ENCODE assay signal across 22 cellular contexts in the genomic region with DNA sequence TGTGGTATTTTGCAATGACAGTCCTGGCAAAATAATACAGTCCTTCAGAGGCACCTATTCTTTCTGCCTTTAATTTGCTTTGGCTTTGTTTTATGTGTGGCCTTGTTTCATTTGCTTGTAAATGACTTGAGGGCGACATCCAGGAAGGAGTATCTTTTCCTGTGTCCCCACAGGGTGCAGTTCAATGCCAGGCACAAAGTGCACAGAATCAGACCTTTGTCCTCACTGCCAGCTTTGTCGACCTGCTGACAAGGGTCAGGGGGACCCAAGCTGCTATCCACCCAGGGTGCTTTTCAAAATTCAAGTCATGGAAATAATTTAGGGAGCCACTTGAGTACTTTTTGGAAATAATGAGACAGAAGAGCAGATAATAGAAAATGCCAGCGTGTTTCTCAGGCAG. TPM values are rescaled to one million over a fixed set of nuclear protein-coding genes. Genes with fewer than 3 reads are reported as not detected.
"Had no signal": no experiment of that assay in that cellular context is flagged by ENCODE, and none has a peak within 500 bp of the region (broad histone marks: within the 10 kb centered on the region; RNA-seq: fewer than 3 reads in every experiment).

No MANE protein-coding gene starts in this region.

- FAIRE-seq: bronchial epithelial cell, endometrium had no signal

- H3K4me1 ChIP-seq: foreskin keratinocyte had no signal

- H3K4me3 ChIP-seq: SK-N-MC had no signal

- DNase-seq: activated CD4-positive, alpha-beta T cell treated with anti-CD3 and anti-CD28 coated beads, Interleukin-2, amount 10 ng/mL, durations not matched to agents 7 days and 5 days; activated CD4-positive, CD25-positive, alpha-beta regulatory T cell treated with anti-CD3 and anti-CD28 coated beads, Interleukin-2, amount 50 U/mL, for 72 hours; activated CD8-positive, alpha-beta T cell treated with anti-CD3 and anti-CD28 coated beads for 36 hours; activated naive CD4-positive, alpha-beta T cell treated with Interleukin-2 at 50 U/mL for 16 hours; activated naive CD8-positive, alpha-beta T cell treated with anti-CD3 and anti-CD28 coated beads, Interleukin-2, amount 10 ng/mL, durations not matched to agents 7 days and 5 days; amniotic stem cell; cortex of kidney; effector CD4-positive, alpha-beta T cell; erythroblast; foreskin keratinocyte; mesenchymal stem cell; stimulated activated CD4-positive, alpha-beta T cell treated with anti-CD3 and anti-CD28 coated beads, Interleukin-12 subunit alpha, Interleukin-12 subunit beta, amount 100 ng/mL, for 4 hours; stimulated activated CD4-positive, alpha-beta T cell treated with anti-CD3 and anti-CD28 coated beads, Interleukin-4, amount 100 ng/mL, for 4 hours; stimulated activated naive CD8-positive, alpha-beta T cell treated with anti-CD3 and anti-CD28 coated beads, Interleukin-15, Interleukin-2, amounts not matched to agents 100 U/mL and 50 U/mL, for 24 hours; SW 1271; T-helper 17 cell had no signal

- H3K27me3 ChIP-seq: foreskin keratinocyte had no signal

- ATAC-seq: activated CD8-positive, alpha-beta T cell treated with anti-CD3 and anti-CD28 coated beads for 36 hours; activated T-helper 17 cell treated with anti-CD3 and anti-CD28 coated beads, Interleukin-2, amount 50 U/mL, for 72 hours; foreskin keratinocyte; stimulated activated naive CD8-positive, alpha-beta T cell treated with anti-CD3 and anti-CD28 coated beads, Interleukin-15, Interleukin-2, amounts not matched to agents 100 U/mL and 50 U/mL, for 24 hours; T-helper 17 cell had no signal

- H3K27ac ChIP-seq: foreskin keratinocyte, SK-N-MC had no signal

RNA-seq across cellular contexts. Expression of a gene that starts 56.1 kb away (rescaled TPM):
- total RNA-seq: activated naive CD8-positive, alpha-beta T cell treated with anti-CD3 and anti-CD28 coated beads, Interleukin-2, amount 10 ng/mL, durations not matched to agents 7 days and 5 days; foreskin keratinocyte; renal cortical epithelial cell had no signal
- polyA plus RNA-seq: neural cell had no signal
